In genomic region chr3:74009961-74010859, GRCh38 we compare ENCODE assay signal across 24 cellular contexts.
"Had no signal": no experiment of that assay in that cellular context is flagged by ENCODE, and none has a peak within 500 bp of the region (broad histone marks: within the 10 kb centered on the region; RNA-seq: fewer than 3 reads in every experiment).

No MANE protein-coding gene starts in this region.

- H3K27me3 ChIP-seq: body of pancreas, pancreas, upper lobe of left lung had no signal

- ATAC-seq: activated CD8-positive, alpha-beta T cell treated with anti-CD3 and anti-CD28 coated beads, Interleukin-2, amount 10 ng/mL, durations not matched to agents 7 days and 5 days; body of pancreas; esophagus mucosa; left cardiac atrium; natural killer cell treated with Interleukin-12 subunit alpha and Interleukin-12 subunit beta and Interleukin-15 and Interleukin-18, amount 100 ng/mL, for 72 hours; pancreas; right cardiac atrium had no signal

- H3K27ac ChIP-seq: body of pancreas, pancreas, thoracic aorta, upper lobe of left lung, VCaP had no signal

- H3K9me3 ChIP-seq: body of pancreas, pancreas, thoracic aorta, upper lobe of left lung had no signal

- H3K27ac Mint-ChIP-seq: activated CD4-positive, alpha-beta T cell treated with anti-CD3 and anti-CD28 coated beads, Interleukin-2, amount 10 ng/mL, durations not matched to agents 7 days and 5 days; activated CD8-positive, alpha-beta T cell treated with anti-CD3 and anti-CD28 coated beads, Interleukin-2, amount 10 ng/mL, durations not matched to agents 7 days and 5 days; activated naive CD4-positive, alpha-beta T cell treated with anti-CD3 and anti-CD28 coated beads, Interleukin-2, amount 50 U/mL, for 24 hours; dendritic cell treated with granulocyte-macrophage colony-stimulating factor and Interleukin-4, amounts not matched to agents 40 ng/mL and 50 ng/mL, for 4 days; natural killer cell treated with Interleukin-12 subunit alpha and Interleukin-12 subunit beta and Interleukin-15 and Interleukin-18, amount 100 ng/mL, for 72 hours; T-helper 2 cell treated with Interferon-gamma antibody and Interleukin-4, amounts not matched to agents 5 μg/mL and 100 μg/mL, for 36 hours had no signal

- H3K4me1 ChIP-seq: body of pancreas, pancreas, upper lobe of left lung had no signal

- H3K4me1 Mint-ChIP-seq: activated CD4-positive, alpha-beta T cell treated with anti-CD3 and anti-CD28 coated beads, Interleukin-2, amount 10 ng/mL, durations not matched to agents 7 days and 5 days; activated naive CD4-positive, alpha-beta T cell treated with anti-CD3 and anti-CD28 coated beads, Interleukin-2, amount 50 U/mL, for 24 hours had no signal

- H3K36me3 Mint-ChIP-seq: activated naive CD4-positive, alpha-beta T cell treated with anti-CD3 and anti-CD28 coated beads, Interleukin-2, amount 50 U/mL, for 24 hours; natural killer cell treated with Interleukin-12 subunit alpha and Interleukin-12 subunit beta and Interleukin-15 and Interleukin-18, amount 100 ng/mL, for 72 hours had no signal

- H3K36me3 ChIP-seq: pancreas, thoracic aorta, upper lobe of left lung had no signal

- H3K27me3 Mint-ChIP-seq: activated CD4-positive, alpha-beta T cell treated with anti-CD3 and anti-CD28 coated beads, Interleukin-2, amount 10 ng/mL, durations not matched to agents 7 days and 5 days; activated naive CD4-positive, alpha-beta T cell treated with anti-CD3 and anti-CD28 coated beads, Interleukin-2, amount 50 U/mL, for 24 hours; dendritic cell treated with granulocyte-macrophage colony-stimulating factor and Interleukin-4, amounts not matched to agents 40 ng/mL and 50 ng/mL, for 4 days; natural killer cell treated with Interleukin-12 subunit alpha and Interleukin-12 subunit beta and Interleukin-15 and Interleukin-18, amount 100 ng/mL, for 72 hours had no signal

- H3K9me3 Mint-ChIP-seq: activated CD4-positive, alpha-beta T cell treated with anti-CD3 and anti-CD28 coated beads, Interleukin-2, amount 10 ng/mL, durations not matched to agents 7 days and 5 days; dendritic cell treated with granulocyte-macrophage colony-stimulating factor and Interleukin-4, amounts not matched to agents 40 ng/mL and 50 ng/mL, for 4 days had no signal

- H3K4me3 ChIP-seq: body of pancreas, pancreas, thoracic aorta, upper lobe of left lung had no signal

- H3K4me3 Mint-ChIP-seq: activated CD4-positive, alpha-beta T cell treated with anti-CD3 and anti-CD28 coated beads, Interleukin-2, amount 10 ng/mL, durations not matched to agents 7 days and 5 days; activated CD8-positive, alpha-beta T cell treated with anti-CD3 and anti-CD28 coated beads, Interleukin-2, amount 10 ng/mL, durations not matched to agents 7 days and 5 days; activated naive CD4-positive, alpha-beta T cell treated with anti-CD3 and anti-CD28 coated beads, Interleukin-2, amount 50 U/mL, for 24 hours; dendritic cell treated with granulocyte-macrophage colony-stimulating factor and Interleukin-4, amounts not matched to agents 40 ng/mL and 50 ng/mL, for 4 days; natural killer cell treated with Interleukin-12 subunit alpha and Interleukin-12 subunit beta and Interleukin-15 and Interleukin-18, amount 100 ng/mL, for 72 hours; T-helper 2 cell treated with Interferon-gamma antibody and Interleukin-4, amounts not matched to agents 5 μg/mL and 100 μg/mL, for 36 hours had no signal

- DNase-seq: activated CD4-positive, alpha-beta T cell treated with anti-CD3 and anti-CD28 coated beads, Interleukin-2, amount 10 ng/mL, durations not matched to agents 7 days and 5 days; activated CD4-positive, CD25-positive, alpha-beta regulatory T cell treated with anti-CD3 and anti-CD28 coated beads, Interleukin-2, amount 50 U/mL, for 72 hours; activated CD8-positive, alpha-beta T cell treated with anti-CD3 and anti-CD28 coated beads, Interleukin-2, amount 10 ng/mL, durations not matched to agents 7 days and 5 days; activated gamma-delta T cell treated with Interleukin-2 at 50 U/mL for 16 hours; activated T-cell treated with anti-CD3 and anti-CD28 coated beads, Interleukin-2, amount 50 U/mL, for 1 hour; anterior cingulate cortex; body of pancreas; effector memory CD4-positive, alpha-beta T cell; foreskin melanocyte; islet precursor cell; left cardiac atrium; midbrain; right cardiac atrium; stimulated activated CD4-positive, alpha-beta T cell treated with anti-CD3 and anti-CD28 coated beads, Interleukin-4, amount 100 ng/mL, for 24 hours; stimulated activated naive CD4-positive, alpha-beta T cell treated with Interleukin-2 at 50 U/mL for 16 hours; upper lobe of left lung had no signal
